29 cellular contexts compared by ENCODE assay signal in the genomic region with DNA sequence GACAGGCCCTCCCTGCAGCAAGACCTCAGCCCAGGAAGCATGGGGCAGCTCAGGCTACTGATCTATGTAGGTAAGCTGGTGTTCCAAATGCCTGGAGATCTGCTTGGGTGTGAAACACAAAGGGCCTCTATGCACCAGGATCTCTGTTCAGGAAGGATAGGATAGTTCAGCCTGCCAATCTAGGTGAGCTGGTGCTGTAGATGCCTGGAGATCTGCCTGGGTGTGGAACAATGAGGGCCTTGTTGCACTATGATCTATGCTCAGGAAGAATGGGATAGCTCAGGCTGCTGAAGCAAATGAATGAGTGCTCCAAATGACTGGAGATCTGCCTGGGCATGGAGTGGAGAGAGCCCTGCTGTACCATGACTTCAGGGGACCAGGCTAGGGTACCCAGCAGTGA. TPM values are rescaled to one million over a fixed set of nuclear protein-coding genes. Genes with fewer than 3 reads are reported as not detected.
"Had no signal": no experiment of that assay in that cellular context is flagged by ENCODE, and none has a peak within 500 bp of the region (broad histone marks: within the 10 kb centered on the region; RNA-seq: fewer than 3 reads in every experiment).

No MANE protein-coding gene starts in this region.

- H3K27ac ChIP-seq: brain microvascular endothelial cell, esophagus muscularis mucosa, parathyroid adenoma, right atrium auricular region, spleen, thoracic aorta, vagina, WERI-Rb-1 had no signal

- DNase-seq: activated CD4-positive, alpha-beta memory T cell treated with anti-CD3 and anti-CD28 coated beads, Interleukin-2, amount 10 ng/mL, durations not matched to agents 7 days and 5 days; activated CD4-positive, alpha-beta T cell treated with anti-CD3 and anti-CD28 coated beads, Interleukin-2, amount 10 ng/mL, durations not matched to agents 24 days and 14 days; activated CD4-positive, CD25-positive, alpha-beta regulatory T cell treated with anti-CD3 and anti-CD28 coated beads, Interleukin-2, amount 50 U/mL, for 72 hours; activated gamma-delta T cell treated with Interleukin-2 at 50 U/mL for 16 hours; activated naive CD4-positive, alpha-beta T cell treated with anti-CD3 and anti-CD28 coated beads, Interleukin-2, amount 50 U/mL, for 16 hours; activated T-cell treated with anti-CD3 and anti-CD28 coated beads, Interleukin-2, amount 50 U/mL, for 4 hours; amniotic stem cell; caudate nucleus; glutamatergic neuron; left colon; naive thymus-derived CD8-positive, alpha-beta T cell; nucleus accumbens; spleen; stimulated activated naive CD8-positive, alpha-beta T cell treated with anti-CD3 and anti-CD28 coated beads, Interleukin-15, Interleukin-2, amounts not matched to agents 100 U/mL and 50 U/mL, for 24 hours; T-helper 17 cell; T1000; WERI-Rb-1 had no signal

- H3K9me3 ChIP-seq: esophagus muscularis mucosa, right atrium auricular region, spleen, thoracic aorta, vagina had no signal

- H3K36me3 Mint-ChIP-seq: memory B cell; naive thymus-derived CD8-positive, alpha-beta T cell had no signal

- H3K27ac Mint-ChIP-seq: activated CD4-positive, alpha-beta memory T cell treated with anti-CD3 and anti-CD28 coated beads, Interleukin-2, amount 10 ng/mL, durations not matched to agents 7 days and 5 days; activated CD4-positive, alpha-beta T cell treated with anti-CD3 and anti-CD28 coated beads, Interleukin-2, amount 10 ng/mL, durations not matched to agents 24 days and 14 days; activated T-helper 17 cell treated with anti-CD3 and anti-CD28 coated beads, Interleukin-2, amount 50 U/mL, for 72 hours; memory B cell; naive thymus-derived CD8-positive, alpha-beta T cell; T-helper 17 cell had no signal

- H3K4me1 Mint-ChIP-seq: activated CD4-positive, alpha-beta memory T cell treated with anti-CD3 and anti-CD28 coated beads, Interleukin-2, amount 10 ng/mL, durations not matched to agents 7 days and 5 days; activated CD4-positive, alpha-beta T cell treated with anti-CD3 and anti-CD28 coated beads, Interleukin-2, amount 10 ng/mL, durations not matched to agents 24 days and 14 days; activated T-helper 17 cell treated with anti-CD3 and anti-CD28 coated beads, Interleukin-2, amount 50 U/mL, for 72 hours; memory B cell; naive thymus-derived CD8-positive, alpha-beta T cell; neural crest cell; T-helper 17 cell had no signal

- H3K4me3 Mint-ChIP-seq: activated CD4-positive, alpha-beta memory T cell treated with anti-CD3 and anti-CD28 coated beads, Interleukin-2, amount 10 ng/mL, durations not matched to agents 7 days and 5 days; activated CD4-positive, alpha-beta T cell treated with anti-CD3 and anti-CD28 coated beads, Interleukin-2, amount 10 ng/mL, durations not matched to agents 24 days and 14 days; activated T-cell treated with anti-CD3 and anti-CD28 coated beads, Interleukin-2, amount 50 U/mL, for 4 hours; activated T-helper 17 cell treated with anti-CD3 and anti-CD28 coated beads, Interleukin-2, amount 50 U/mL, for 72 hours; memory B cell; naive thymus-derived CD8-positive, alpha-beta T cell; neural crest cell; T-helper 17 cell had no signal

- H3K4me3 ChIP-seq: esophagus muscularis mucosa, right atrium auricular region, spleen, thoracic aorta, vagina had no signal

- H3K9ac ChIP-seq: parathyroid adenoma had no signal

- H3K4me1 ChIP-seq: esophagus muscularis mucosa, parathyroid adenoma, right atrium auricular region, spleen, vagina had no signal

- H3K36me3 ChIP-seq: brain microvascular endothelial cell, esophagus muscularis mucosa, right atrium auricular region, spleen, thoracic aorta, vagina, WERI-Rb-1 had no signal

- H3K9me3 Mint-ChIP-seq: activated CD4-positive, alpha-beta memory T cell treated with anti-CD3 and anti-CD28 coated beads, Interleukin-2, amount 10 ng/mL, durations not matched to agents 7 days and 5 days; activated CD4-positive, alpha-beta T cell treated with anti-CD3 and anti-CD28 coated beads, Interleukin-2, amount 10 ng/mL, durations not matched to agents 24 days and 14 days; activated T-cell treated with anti-CD3 and anti-CD28 coated beads, Interleukin-2, amount 50 U/mL, for 4 hours; activated T-helper 17 cell treated with anti-CD3 and anti-CD28 coated beads, Interleukin-2, amount 50 U/mL, for 72 hours; memory B cell; neural crest cell had no signal

- H3K27me3 Mint-ChIP-seq: activated CD4-positive, alpha-beta memory T cell treated with anti-CD3 and anti-CD28 coated beads, Interleukin-2, amount 10 ng/mL, durations not matched to agents 7 days and 5 days; activated CD4-positive, alpha-beta T cell treated with anti-CD3 and anti-CD28 coated beads, Interleukin-2, amount 10 ng/mL, durations not matched to agents 24 days and 14 days; memory B cell had no signal

- ATAC-seq: activated T-cell treated with anti-CD3 and anti-CD28 coated beads, Interleukin-2, amount 50 U/mL, for 4 hours; activated T-helper 17 cell treated with anti-CD3 and anti-CD28 coated beads, Interleukin-2, amount 50 U/mL, for 72 hours; left colon; naive thymus-derived CD8-positive, alpha-beta T cell; T-helper 17 cell had no signal

- H3K27me3 ChIP-seq: brain microvascular endothelial cell, esophagus muscularis mucosa, right atrium auricular region, vagina had no signal

RNA-seq across cellular contexts. Expression of a gene that starts 48.9 kb away (rescaled TPM):
- total RNA-seq: activated CD4-positive, alpha-beta memory T cell treated with anti-CD3 and anti-CD28 coated beads, Interleukin-2, amount 10 ng/mL, durations not matched to agents 7 days and 5 days; activated CD4-positive, alpha-beta T cell treated with anti-CD3 and anti-CD28 coated beads, Interleukin-2, amount 10 ng/mL, durations not matched to agents 24 days and 14 days; activated T-cell treated with anti-CD3 and anti-CD28 coated beads, Interleukin-2, amount 50 U/mL, for 4 hours; activated T-helper 17 cell treated with anti-CD3 and anti-CD28 coated beads, Interleukin-2, amount 50 U/mL, for 72 hours; esophagus muscularis mucosa; frontal cortex; left colon; liver; naive thymus-derived CD8-positive, alpha-beta T cell; neural crest cell; pulmonary artery endothelial cell; spleen; T-helper 17 cell; thoracic aorta; vagina had no signal
- polyA plus RNA-seq: liver; naive thymus-derived CD8-positive, alpha-beta T cell had no signal
